ENCODE assay signal across 1 cellular context in the genomic region with DNA sequence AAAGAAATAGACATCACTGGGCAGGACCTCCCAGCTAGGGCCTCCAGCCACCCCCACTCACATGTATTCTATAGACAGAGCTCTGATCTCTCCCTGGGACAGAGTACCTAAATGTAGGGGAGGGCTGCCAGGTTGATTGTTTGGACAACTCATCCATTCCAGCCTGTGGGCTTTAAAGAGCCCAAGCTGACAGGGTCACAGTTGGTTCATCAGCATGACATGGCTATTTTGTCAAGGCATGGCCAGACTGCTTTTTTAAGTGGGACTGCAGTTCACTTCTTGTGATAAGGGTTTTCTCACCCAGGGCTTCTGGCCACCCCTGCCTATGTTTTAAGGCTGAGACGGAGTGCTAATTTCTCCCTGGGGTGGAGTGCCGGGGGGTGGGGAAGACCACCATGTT.
TF ChIP-seq lines count a peak whose summit lies in the region.

No MANE protein-coding gene starts in this region.

TF ChIP-seq in K562, 482 proteins besides CTCF, POLR2A, EP300 and RAD21 (continued from another document):
- TF ChIP-seq, protein P1, sequence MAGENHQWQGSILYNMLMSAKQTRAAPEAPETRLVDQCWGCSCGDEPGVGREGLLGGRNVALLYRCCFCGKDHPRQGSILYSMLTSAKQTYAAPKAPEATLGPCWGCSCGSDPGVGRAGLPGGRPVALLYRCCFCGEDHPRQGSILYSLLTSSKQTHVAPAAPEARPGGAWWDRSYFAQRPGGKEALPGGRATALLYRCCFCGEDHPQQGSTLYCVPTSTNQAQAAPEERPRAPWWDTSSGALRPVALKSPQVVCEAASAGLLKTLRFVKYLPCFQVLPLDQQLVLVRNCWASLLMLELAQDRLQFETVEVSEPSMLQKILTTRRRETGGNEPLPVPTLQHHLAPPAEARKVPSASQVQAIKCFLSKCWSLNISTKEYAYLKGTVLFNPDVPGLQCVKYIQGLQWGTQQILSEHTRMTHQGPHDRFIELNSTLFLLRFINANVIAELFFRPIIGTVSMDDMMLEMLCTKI (IDR thresholded peaks at IDR 0.05; ENCODE audit: partially characterized antibody), result no peak
- TF ChIP-seq PHF20 (IDR thresholded peaks at IDR 0.05; ENCODE audit: partially characterized antibody) (no peak), ZNF444 (CRISPR knock-in tag; IDR thresholded peaks at IDR 0.05) (no peak), CBFA2T3 (IDR thresholded peaks at IDR 0.05) (peak; percentile 30), MTA3 (IDR thresholded peaks at IDR 0.05; ENCODE audit: borderline replicate concordance) (no peak), TAF9B (IDR thresholded peaks at IDR 0.05; ENCODE audit: partially characterized antibody) (no peak), POLR2G (IDR thresholded peaks at IDR 0.05; ENCODE audit: low read depth, low read length) (no peak), USF2 (CRISPR knock-in tag; IDR thresholded peaks at IDR 0.05) (no peak)
